6 cellular contexts compared by ENCODE assay signal in genomic region chr2:99153921-99154604, GRCh38. TPM values are rescaled to one million over a fixed set of nuclear protein-coding genes. Genes with fewer than 3 reads are reported as not detected.
DNase-seq lines count a peak whose midpoint lies in the region; ATAC-seq, FAIRE-seq and TF ChIP-seq lines count a peak whose summit lies in the region.

No MANE protein-coding gene starts in this region.

- no peak for TF ChIP-seq EP300 in ovary (IDR thresholded peaks at IDR 0.05)

- TF ChIP-seq CTCF in cardiac fibroblast (IDR thresholded peaks at IDR 0.05; ENCODE audit: low read depth, low read length) (no peak), ovary (IDR thresholded peaks at IDR 0.05) (peak in 1 of 3 donors; percentile 4)

- no peak for TF ChIP-seq POLR2A in ovary (IDR thresholded peaks at IDR 0.05)

- peaks cover 9% of the 10 kb centered on the region for H3K4me1 ChIP-seq in ovary (ENCODE audit: insufficient read depth)

- WGBS in ovary, 3 donors, result 34 to 42% (median 35%) methylated on average over 12 of the region's 12 CpGs

- DNase-seq in HTR-8/SVneo (ENCODE audit: insufficient read length, low spot score) (no peak), cardiac fibroblast (ENCODE audit: low read depth in 2 of 2) (peak; percentile 7 to 28), ovary (no peak), NCI-H2029 treated with DMSO at 0.1 percent for 48 hours (lab: John Stamatoyannopoulos, UW) (no peak)

- peak overlapping the region; percentile 88 to 92 for H3K27ac ChIP-seq in ovary

- H3K9me3 ChIP-seq in ovary, result no peaks in the 10 kb centered on the region

- intact Hi-C loops in ovary (cut with DNase I), result no loop called here

- peak; percentile 57 for FAIRE-seq in HTR-8/SVneo (lab: Jason Lieb, UNC)

- no peaks in the 10 kb centered on the region for H3K27me3 ChIP-seq in ovary

- H3K4me3 ChIP-seq in cardiac fibroblast (replicated peaks in 1 of 2; ENCODE audit: low read depth in 2 of 2, low read length in 2 of 2), result peak overlapping the region; percentile 85 to 96
- H3K4me3 ChIP-seq in ovary, result peak overlapping the region; percentile 86

- ATAC-seq in GM19351 (IDR thresholded peaks at IDR 0.05; ENCODE audit: unreplicated experiment) (no peak), HG02884 (IDR thresholded peaks at IDR 0.05; ENCODE audit: unreplicated experiment) (no peak)

- H3K36me3 ChIP-seq in ovary, result no peaks in the 10 kb centered on the region

RNA-seq across cellular contexts. Expression of gene TSGA10, which starts 0.7 kb away (rescaled TPM):
- total RNA-seq in ovary, result 10 to 100 TPM in 2 of 7 donors, 1 to 10 TPM in 5; 7.0 to 35.5 (median 8.7) TPM
- polyA plus RNA-seq in ovary, result 1 to 10 TPM; 1.8 to 3.1 TPM

RNA-seq across cellular contexts. Expression of gene LIPT1, which starts 0.7 kb away (rescaled TPM):
- 10 to 100 TPM in 3 of 7 donors, 1 to 10 TPM in 4; 6.2 to 12.3 (median 9.7) TPM for total RNA-seq in ovary
- polyA plus RNA-seq in ovary, result 10 to 100 TPM; 13.4 to 14.6 TPM

RNA-seq across cellular contexts. Expression of gene C2orf15, which starts 12.6 kb away (rescaled TPM):
- 1 to 10 TPM in 2 of 7 donors, under 1 TPM in 5; 0.24 to 3.0 (median 0.86) TPM for total RNA-seq in ovary
- polyA plus RNA-seq in ovary, result under 1 TPM; 0.68 to 0.78 TPM

RNA-seq across cellular contexts. Expression of gene MITD1, which starts 26.8 kb away (rescaled TPM):
- 10 to 100 TPM; 16.0 to 26.1 (median 20.1) TPM for total RNA-seq in ovary
- 10 to 100 TPM; 26.8 to 31.6 TPM for polyA plus RNA-seq in ovary

RNA-seq across cellular contexts. Expression of gene MRPL30, which starts 26.9 kb away (rescaled TPM):
- total RNA-seq in ovary, result 10 to 100 TPM; 18.7 to 29.0 (median 21.8) TPM
- polyA plus RNA-seq in ovary, result 10 to 100 TPM; 18.8 to 43.8 TPM

Comparison
In these comparisons a context has a peak if more than half of its experiments do, and no peak if none do; other contexts are left out.
1. DNase-seq: peak in cardiac fibroblast (2 of 2); none in HTR-8/SVneo (single experiment), ovary (0 of 5) and NCI-H2029 treated with DMSO at 0.1 percent for 48 hours (single experiment).